ENCODE assay signal across 20 cellular contexts in genomic region chr9:131121346-131121745, GRCh38. TPM values are rescaled to one million over a fixed set of nuclear protein-coding genes. Genes with fewer than 3 reads are reported as not detected.
"Had no signal": no experiment of that assay in that cellular context is flagged by ENCODE, and none has a peak within 500 bp of the region (broad histone marks: within the 10 kb centered on the region; RNA-seq: fewer than 3 reads in every experiment).

No MANE protein-coding gene starts in this region.

- FAIRE-seq: colon, keratinocyte, small intestine had no signal

- DNase-seq: foreskin keratinocyte; immature natural killer cell; left cardiac atrium; left ventricle myocardium inferior; mucosa of descending colon; naive thymus-derived CD8-positive, alpha-beta T cell; small intestine; stimulated activated CD4-positive, alpha-beta T cell treated with anti-CD3 and anti-CD28 coated beads, Interleukin-4, amount 100 ng/mL, for 1 hour; stimulated activated CD8-positive, alpha-beta memory T cell treated with anti-CD3 and anti-CD28 coated beads, Interleukin-4, amount 100 ng/mL, for 48 hours; stimulated activated naive CD8-positive, alpha-beta T cell treated with anti-CD3 and anti-CD28 coated beads, Interleukin-15, Interleukin-2, amounts not matched to agents 100 U/mL and 50 U/mL, for 24 hours; thyroid gland; upper lobe of left lung had no signal

- H3K4me1 ChIP-seq: foreskin keratinocyte had no signal

- H3K9me3 ChIP-seq: left ventricle myocardium inferior, mucosa of descending colon, neutrophil, suprapubic skin, thyroid gland, upper lobe of left lung, vagina had no signal

- H3K27me3 ChIP-seq: foreskin keratinocyte, neutrophil, suprapubic skin, thyroid gland, upper lobe of left lung, vagina had no signal

- H3K36me3 ChIP-seq: neutrophil, upper lobe of left lung, vagina had no signal

- H3K27ac ChIP-seq: foreskin keratinocyte, left ventricle myocardium inferior, neutrophil, suprapubic skin, upper lobe of left lung, vagina had no signal

- H3K4me3 ChIP-seq: left ventricle myocardium inferior, lung, mucosa of descending colon, suprapubic skin, thyroid gland, upper lobe of left lung, vagina had no signal

- ATAC-seq: foreskin keratinocyte; left cardiac atrium; mucosa of descending colon; naive thymus-derived CD8-positive, alpha-beta T cell; stimulated activated effector memory CD8-positive, alpha-beta T cell treated with anti-CD3 and anti-CD28 coated beads, Interleukin-12 subunit alpha, Interleukin-12 subunit beta, amount 100 ng/mL, for 72 hours; stimulated activated naive CD8-positive, alpha-beta T cell treated with anti-CD3 and anti-CD28 coated beads, Interleukin-15, Interleukin-2, amounts not matched to agents 100 U/mL and 50 U/mL, for 24 hours had no signal

RNA-seq across cellular contexts. Expression of gene AIF1L, which starts 25.0 kb away (rescaled TPM):
- total RNA-seq: naive thymus-derived CD8-positive, alpha-beta T cell; osteoblast had no signal
- polyA plus RNA-seq: immature natural killer cell; naive thymus-derived CD8-positive, alpha-beta T cell had no signal
